16 cellular contexts compared by ENCODE assay signal in the genomic region with DNA sequence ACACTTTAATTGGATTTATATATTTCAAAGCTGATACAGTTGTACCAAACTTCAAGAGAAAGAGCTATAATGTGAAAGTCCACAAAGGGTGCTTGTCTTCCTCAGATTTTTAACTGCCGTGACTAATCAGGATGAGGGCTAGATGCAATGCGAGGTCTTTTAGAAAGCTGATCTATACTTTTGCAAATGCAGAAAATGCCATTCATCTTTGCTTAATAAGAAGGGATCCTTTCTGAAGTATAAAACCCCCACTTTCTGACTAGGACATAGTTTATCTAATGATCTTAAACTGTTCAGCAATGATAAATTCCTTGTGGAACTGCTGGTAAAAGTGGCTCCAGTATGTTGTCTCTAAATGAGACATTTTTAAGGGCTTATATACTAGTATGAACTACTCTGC.
"Had no signal": no experiment of that assay in that cellular context is flagged by ENCODE, and none has a peak within 500 bp of the region (broad histone marks: within the 10 kb centered on the region; RNA-seq: fewer than 3 reads in every experiment).

No MANE protein-coding gene starts in this region.

- H3K27me3 ChIP-seq: colonic mucosa, heart left ventricle, neural progenitor cell, ovary, uterus had no signal

- H3K27ac ChIP-seq: colonic mucosa, heart left ventricle, neural progenitor cell, ovary, uterus had no signal

- H3K9me3 ChIP-seq: colonic mucosa, mucosa of descending colon, ovary, uterus had no signal

- H3K4me3 ChIP-seq: colonic mucosa, heart left ventricle, mucosa of descending colon, neural progenitor cell, ovary, smooth muscle cell, uterus had no signal

- H3K4me1 ChIP-seq: colonic mucosa, uterus had no signal

- H3K36me3 ChIP-seq: colonic mucosa, heart left ventricle, neural progenitor cell, ovary, uterus had no signal

- DNase-seq: colonic mucosa; dermis blood vessel endothelial cell; heart left ventricle; hypothalamus; kidney glomerular epithelial cell; mesendoderm; mucosa of descending colon; natural killer cell; nucleus accumbens; ovary; right cardiac atrium; stimulated activated CD4-positive, alpha-beta T cell treated with anti-CD3 and anti-CD28 coated beads, Interleukin-2, amount 100 ng/mL, for 48 hours; stimulated activated naive CD4-positive, alpha-beta T cell treated with Interleukin-2 at 50 U/mL for 16 hours; uterus had no signal

- H3K4me2 ChIP-seq: neural progenitor cell, smooth muscle cell had no signal

- H2AFZ ChIP-seq: neural progenitor cell had no signal

- ATAC-seq: heart left ventricle, mucosa of descending colon, natural killer cell, right cardiac atrium had no signal
